Comparison of ENCODE assay signal across 9 cellular contexts in genomic region chr14:32588448-32589320, GRCh38.
DNase-seq lines count a peak whose midpoint lies in the region; ATAC-seq and TF ChIP-seq lines count a peak whose summit lies in the region.
"Had no signal": no experiment of that assay in that cellular context is flagged by ENCODE, and none has a peak within 500 bp of the region (broad histone marks: within the 10 kb centered on the region; RNA-seq: fewer than 3 reads in every experiment).

No MANE protein-coding gene starts in this region.

- H3K36me3 Mint-ChIP-seq in activated CD8-positive, alpha-beta memory T cell treated with anti-CD3 and anti-CD28 coated beads, Interleukin-2, amount 10 ng/mL, durations not matched to agents 7 days and 5 days = no peaks in the 10 kb centered on the region

- no peaks in the 10 kb centered on the region for H3K9me3 Mint-ChIP-seq in activated CD8-positive, alpha-beta memory T cell treated with anti-CD3 and anti-CD28 coated beads, Interleukin-2, amount 10 ng/mL, durations not matched to agents 7 days and 5 days (ENCODE audit: low read depth)

- no peak overlapping the region for H3K27ac ChIP-seq in gastrocnemius medialis
- H3K27ac ChIP-seq: epithelial cell of prostate had no signal

- no peaks in the 10 kb centered on the region for H3K9me3 ChIP-seq in gastrocnemius medialis

- POLR2A ChIA-PET in AG04449 (lab: Yijun Ruan, JAX) = no interaction called here

- DNase-seq in AG04449 (ENCODE audit: low read depth, low spot score) (no peak), NCI-H2029 treated with DMSO at 0.1 percent for 48 hours (lab: John Stamatoyannopoulos, UW) (peak; percentile 93), epithelial cell of esophagus (ENCODE audit: low read depth) (peak; percentile 56), gastrocnemius medialis (no peak), SK-N-DZ (ENCODE audit: low spot score) (no peak)
- no peak for DNase-seq in activated CD8-positive, alpha-beta memory T cell treated with anti-CD3 and anti-CD28 coated beads, Interleukin-2, amount 10 ng/mL, durations not matched to agents 7 days and 5 days

- H3K4me1 ChIP-seq in gastrocnemius medialis = peaks cover 27 to 33% of the 10 kb centered on the region in 2 donors

- intact Hi-C loops in gastrocnemius medialis (cut with DNase I; ENCODE audit: low total_unique reads) = no loop called here

- H3K4me3 Mint-ChIP-seq in activated CD8-positive, alpha-beta memory T cell treated with anti-CD3 and anti-CD28 coated beads, Interleukin-2, amount 10 ng/mL, durations not matched to agents 7 days and 5 days = no peak overlapping the region

- H3K4me3 ChIP-seq in AG04449 (ENCODE audit: low read depth, low read length) (no peak overlapping the region), epithelial cell of esophagus (ENCODE audit: low read length) (no peak overlapping the region), gastrocnemius medialis (no peak overlapping the region)

- H3K27me3 ChIP-seq in gastrocnemius medialis = no peaks in the 10 kb centered on the region

- peak; percentile 62 for ATAC-seq in GM18511 (IDR thresholded peaks at IDR 0.05; ENCODE audit: unreplicated experiment)
- ATAC-seq in gastrocnemius medialis = peak in 1 of 2 donors; percentile 32
- no peak for ATAC-seq in HG03097 (IDR thresholded peaks at IDR 0.05; ENCODE audit: low FRiP score, unreplicated experiment)
- no peak for ATAC-seq in activated CD8-positive, alpha-beta memory T cell treated with anti-CD3 and anti-CD28 coated beads, Interleukin-2, amount 10 ng/mL, durations not matched to agents 7 days and 5 days

- H3K27ac Mint-ChIP-seq in activated CD8-positive, alpha-beta memory T cell treated with anti-CD3 and anti-CD28 coated beads, Interleukin-2, amount 10 ng/mL, durations not matched to agents 7 days and 5 days = no peak overlapping the region

- in situ Hi-C loops in gastrocnemius medialis (cut with MboI; ENCODE audit: low sequenced_read_pairs in 4 of 4) = loop anchor here in 2 of 4 donors (25.0 kb wide), 3 partner anchors 424 to 1724 kb away; no protein-coding TSS in a partner anchor

- TF ChIP-seq CTCF in AG04449 (IDR thresholded peaks at IDR 0.05; ENCODE audit: insufficient read depth, low read length, missing control alignments) (peak; percentile 55), epithelial cell of esophagus (IDR thresholded peaks at IDR 0.05; ENCODE audit: insufficient read depth, low read depth, low read length, missing control alignments) (peak; percentile 61), gastrocnemius medialis (IDR thresholded peaks at IDR 0.05 in 4 of 5, conservative IDR thresholded peaks at IDR 0.05 in 1 of 5) (peak in 4 of 5 experiments; percentile 23 to 34 (median 30))

- H3K27me3 Mint-ChIP-seq in activated CD8-positive, alpha-beta memory T cell treated with anti-CD3 and anti-CD28 coated beads, Interleukin-2, amount 10 ng/mL, durations not matched to agents 7 days and 5 days = no peaks in the 10 kb centered on the region

- CTCF ChIA-PET in AG04449 (lab: Yijun Ruan, JAX) = interaction anchor here (0.6 to 3.5 kb wide), 19 partner anchors 11 to 1206 kb away, joined by 3 to 31 read pairs (median 3); no protein-coding TSS in a partner anchor
- CTCF ChIA-PET in activated CD8-positive, alpha-beta memory T cell treated with anti-CD3 and anti-CD28 coated beads, Interleukin-2, amount 10 ng/mL, durations not matched to agents 7 days and 5 days (lab: Charles Lee) = interaction anchor here (1.0 to 2.8 kb wide), 4 partner anchors 10 to 1204 kb away, joined by 3 to 8 read pairs (median 3); no protein-coding TSS in a partner anchor

- no peaks in the 10 kb centered on the region for H3K4me1 Mint-ChIP-seq in activated CD8-positive, alpha-beta memory T cell treated with anti-CD3 and anti-CD28 coated beads, Interleukin-2, amount 10 ng/mL, durations not matched to agents 7 days and 5 days

- no peaks in the 10 kb centered on the region for H3K36me3 ChIP-seq in gastrocnemius medialis

- no peak for TF ChIP-seq POLR2A in gastrocnemius medialis (IDR thresholded peaks at IDR 0.05)

Comparison
In these comparisons a context has a peak if more than half of its experiments do, and no peak if none do; other contexts are left out.
1. DNase-seq: peak in NCI-H2029 treated with DMSO at 0.1 percent for 48 hours (single experiment) and epithelial cell of esophagus (single experiment); none in AG04449 (single experiment), gastrocnemius medialis (0 of 2), activated CD8-positive, alpha-beta memory T cell treated with anti-CD3 and anti-CD28 coated beads, Interleukin-2, amount 10 ng/mL, durations not matched to agents 7 days and 5 days (single experiment) and SK-N-DZ (single experiment).
2. Peak in every context shown above with its lines, with median percentiles within 50 percentile points of each other: CTCF ChIP-seq.